1 cellular context compared by ENCODE assay signal in genomic region chrX:40006025-40007017, GRCh38.
TF ChIP-seq lines count a peak whose summit lies in the region.

No MANE protein-coding gene starts in this region.

TF ChIP-seq in GM23338, 12 proteins besides CTCF, POLR2A, EP300 and RAD21 (continued from another document):
- TF ChIP-seq REST (IDR thresholded peaks at IDR 0.05; ENCODE audit: unreplicated experiment): no peak
